Comparison of ENCODE assay signal across 8 cellular contexts in the genomic region with DNA sequence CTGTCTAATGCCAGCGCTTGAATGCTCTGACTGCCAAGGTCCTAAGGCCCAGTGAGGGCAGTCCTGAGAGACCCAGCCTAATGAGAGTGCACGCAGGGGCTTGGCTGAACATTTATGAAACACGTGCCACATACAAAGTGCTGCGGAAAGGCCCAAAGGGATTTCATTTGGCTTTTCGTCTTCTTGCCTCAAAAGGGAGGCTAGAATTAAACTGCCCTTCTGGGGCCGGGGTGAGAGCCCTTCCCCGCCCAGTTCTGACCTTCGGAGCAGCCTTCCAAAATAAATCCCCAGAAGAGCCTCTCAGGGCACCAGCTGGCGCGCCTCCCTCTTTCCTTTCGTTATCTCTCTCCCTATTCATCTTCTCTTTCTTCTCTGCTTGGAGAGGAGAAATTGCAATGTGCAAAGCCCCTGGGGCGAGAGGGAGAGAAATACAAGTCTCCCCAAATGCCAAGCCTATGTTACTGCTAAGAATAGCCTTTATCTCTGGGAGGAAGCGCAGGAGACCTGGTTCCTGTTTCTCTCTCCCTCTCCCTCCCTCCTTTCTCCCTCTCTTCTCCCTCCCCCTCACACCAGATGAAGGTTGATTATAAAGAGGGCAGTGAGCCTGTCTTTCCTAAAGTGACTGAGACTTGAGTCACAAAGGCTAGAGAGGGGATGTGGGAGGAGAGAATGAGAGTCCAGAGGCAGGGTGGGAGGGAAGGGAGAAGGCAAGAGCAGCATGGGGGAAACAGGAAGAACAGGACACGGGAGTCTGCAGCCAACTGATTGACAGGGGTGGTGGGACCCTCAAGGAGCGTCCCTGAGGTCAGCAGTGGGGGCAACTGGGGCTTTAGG. TPM values are rescaled to one million over a fixed set of nuclear protein-coding genes. Genes with fewer than 3 reads are reported as not detected.
DNase-seq lines count a peak whose midpoint lies in the region; ATAC-seq, FAIRE-seq and TF ChIP-seq lines count a peak whose summit lies in the region.

No MANE protein-coding gene starts in this region.

- intact Hi-C loops in pancreas (cut with DNase I), result loop anchor here in 2 of 3 donors (5.0 to 10.0 kb wide), 5 partner anchors 135 to 317 kb away; no protein-coding TSS in a partner anchor

- peak; percentile 15 for DNase-seq in stimulated activated CD4-positive, alpha-beta T cell treated with anti-CD3 and anti-CD28 coated beads, Interleukin-15, amount 100 ng/mL, for 24 hours
- no peak for DNase-seq in stimulated activated CD4-positive, alpha-beta T cell treated with anti-CD3 and anti-CD28 coated beads, Interleukin-12 subunit alpha, Interleukin-12 subunit beta, amount 100 ng/mL, for 4 hours
- DNase-seq in NCI-H2029 (lab: John Stamatoyannopoulos, UW) (peak; percentile 49), glutamatergic neuron (peak; percentile 74), pancreas (peak in 2 of 6 donors; percentile 6 to 28), DMS114 treated with DMSO at 0.1 percent for 48 hours (lab: John Stamatoyannopoulos, UW; ENCODE audit: unreplicated experiment) (no peak)

- ATAC-seq in HG02852 (IDR thresholded peaks at IDR 0.05; ENCODE audit: unreplicated experiment) (peak; percentile 27), pancreas (peak; percentile 25 to 41 (median 36))
- ATAC-seq in activated T-helper 17 cell treated with anti-CD3 and anti-CD28 coated beads, Interleukin-2, amount 50 U/mL, for 72 hours (replicated peaks), result peak; percentile 76

- no peaks in the 10 kb centered on the region for H3K36me3 ChIP-seq in pancreas

- TF ChIP-seq CTCF in glutamatergic neuron (IDR thresholded peaks at IDR 0.05; ENCODE audit: partially characterized antibody, unreplicated experiment), result peak; percentile 62
- no peak for TF ChIP-seq CTCF in pancreas (IDR thresholded peaks at IDR 0.05)

- FAIRE-seq in pancreas (lab: Jason Lieb, UNC), result no peak

- no peaks in the 10 kb centered on the region for H3K27me3 ChIP-seq in pancreas

- peak overlapping the region; percentile 89 for H3K27ac Mint-ChIP-seq in activated T-helper 17 cell treated with anti-CD3 and anti-CD28 coated beads, Interleukin-2, amount 50 U/mL, for 72 hours
- H3K27ac Mint-ChIP-seq in glutamatergic neuron (ENCODE audit: unreplicated experiment), result peak overlapping the region; percentile 95

- H3K4me1 ChIP-seq in pancreas, result peaks cover 7 to 19% (median 9%) of the 10 kb centered on the region in 3 donors

- no peaks in the 10 kb centered on the region for H3K36me3 Mint-ChIP-seq in activated T-helper 17 cell treated with anti-CD3 and anti-CD28 coated beads, Interleukin-2, amount 50 U/mL, for 72 hours (ENCODE audit: low read depth)
- H3K36me3 Mint-ChIP-seq in glutamatergic neuron (ENCODE audit: unreplicated experiment), result no peaks in the 10 kb centered on the region

- no peaks in the 10 kb centered on the region for H3K9me3 Mint-ChIP-seq in activated T-helper 17 cell treated with anti-CD3 and anti-CD28 coated beads, Interleukin-2, amount 50 U/mL, for 72 hours
- H3K9me3 Mint-ChIP-seq in glutamatergic neuron (ENCODE audit: unreplicated experiment), result peaks cover 13% of the 10 kb centered on the region

- H3K4me3 ChIP-seq in pancreas, result peak overlapping the region in 2 of 4 donors; percentile 39 to 47

- peak overlapping the region; percentile 75 for H3K4me3 Mint-ChIP-seq in activated T-helper 17 cell treated with anti-CD3 and anti-CD28 coated beads, Interleukin-2, amount 50 U/mL, for 72 hours
- H3K4me3 Mint-ChIP-seq in glutamatergic neuron (ENCODE audit: unreplicated experiment), result peak overlapping the region; percentile 90

- H3K4me1 Mint-ChIP-seq in activated T-helper 17 cell treated with anti-CD3 and anti-CD28 coated beads, Interleukin-2, amount 50 U/mL, for 72 hours, result peaks cover 14% of the 10 kb centered on the region
- peaks cover 30% of the 10 kb centered on the region for H3K4me1 Mint-ChIP-seq in glutamatergic neuron (ENCODE audit: low read depth, unreplicated experiment)

- 27 to 31% methylated on average over 15 of the region's 15 CpGs for WGBS in pancreas, 2 donors

- H3K9me3 ChIP-seq in pancreas, result no peaks in the 10 kb centered on the region

- peaks cover 4% of the 10 kb centered on the region for H3K27me3 Mint-ChIP-seq in activated T-helper 17 cell treated with anti-CD3 and anti-CD28 coated beads, Interleukin-2, amount 50 U/mL, for 72 hours
- H3K27me3 Mint-ChIP-seq in glutamatergic neuron (ENCODE audit: unreplicated experiment), result peaks cover 17% of the 10 kb centered on the region

- H3K27ac ChIP-seq in pancreas, result peak overlapping the region in 3 of 4 donors; percentile 39 to 52 (median 50)

RNA-seq across cellular contexts. Expression of gene NDUFB4, which starts 36.7 kb away (rescaled TPM):
- 100 to 1,000 TPM; 149 to 229 TPM for total RNA-seq in activated T-helper 17 cell treated with anti-CD3 and anti-CD28 coated beads, Interleukin-2, amount 50 U/mL, for 72 hours
- total RNA-seq in glutamatergic neuron (ENCODE audit: unreplicated experiment), result 119 TPM
- 10 to 100 TPM; 43.0 to 55.2 (median 50.8) TPM for total RNA-seq in pancreas
- polyA plus RNA-seq in pancreas, result 100 to 1,000 TPM in 1 of 2 donors, 10 to 100 TPM in 1; 73.2 to 153 TPM

Comparison
In these comparisons a context has a peak if more than half of its experiments do, and no peak if none do; other contexts are left out.
1. DNase-seq: peak in stimulated activated CD4-positive, alpha-beta T cell treated with anti-CD3 and anti-CD28 coated beads, Interleukin-15, amount 100 ng/mL, for 24 hours (single experiment), NCI-H2029 (single experiment) and glutamatergic neuron (single experiment); none in stimulated activated CD4-positive, alpha-beta T cell treated with anti-CD3 and anti-CD28 coated beads, Interleukin-12 subunit alpha, Interleukin-12 subunit beta, amount 100 ng/mL, for 4 hours (single experiment) and DMS114 treated with DMSO at 0.1 percent for 48 hours (single experiment).
2. Peak in every context shown above with its lines, with median percentiles within 50 percentile points of each other: ATAC-seq.